In genomic region chr1:3629561-3630160, GRCh38 we compare ENCODE assay signal across 1 cellular context.
A peak's percentile ranks its signal among the peaks of the same experiment; 100 is the strongest.
TF ChIP-seq lines count a peak whose summit lies in the region.

No MANE protein-coding gene starts in this region.

TF ChIP-seq in HepG2, 621 proteins besides CTCF, POLR2A, EP300 and RAD21:
- TF ChIP-seq ZBTB7A (CRISPR knock-in tag; IDR thresholded peaks at IDR 0.05) (no peak), RBFOX2 (IDR thresholded peaks at IDR 0.05; ENCODE audit: low read depth, low read length) (peak; percentile 22)
TF ChIP-seq in HepG2: peak in this region for 1.
